Comparison of ENCODE assay signal across 37 cellular contexts in the genomic region with DNA sequence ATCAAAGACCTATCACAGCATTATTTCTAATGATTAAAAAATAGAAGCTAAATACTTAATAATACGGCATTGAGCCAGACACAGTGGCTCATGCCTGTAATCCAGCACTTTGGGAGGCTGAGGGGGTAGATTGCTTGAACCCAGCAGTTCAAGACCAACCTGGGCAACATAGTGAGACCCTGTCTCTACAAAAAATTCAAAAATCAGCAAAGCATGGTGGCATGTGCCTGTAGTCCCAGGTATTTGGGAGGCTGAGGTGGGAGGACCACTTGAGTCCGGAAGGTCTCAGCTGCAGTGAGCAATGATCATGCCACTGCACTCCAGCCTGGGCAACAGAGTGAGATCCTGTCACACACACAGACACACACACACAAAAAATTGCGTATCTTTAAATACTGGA. TPM values are rescaled to one million over a fixed set of nuclear protein-coding genes. Genes with fewer than 3 reads are reported as not detected.
DNase-seq lines count a peak whose midpoint lies in the region; ATAC-seq, FAIRE-seq and TF ChIP-seq lines count a peak whose summit lies in the region.
"Had no signal": no experiment of that assay in that cellular context is flagged by ENCODE, and none has a peak within 500 bp of the region (broad histone marks: within the 10 kb centered on the region; RNA-seq: fewer than 3 reads in every experiment).

No MANE protein-coding gene starts in this region.

- no peak for FAIRE-seq in K562 (lab: Jason Lieb, UNC)
- FAIRE-seq: A204.1, A549, D721Med had no signal

- 98% methylated on average over 3 of the region's 3 CpGs for WGBS in K562 (ENCODE audit: insufficient coverage, low coverage, missing lambda C conversion rate)

- no peak overlapping the region for H3K9ac ChIP-seq in K562 (ENCODE audit: insufficient read depth in 1 of 2, low read depth in 2 of 2, low read length in 2 of 2)
- H3K9ac ChIP-seq: BLaER1; BLaER1 treated with 17β-estradiol and CSF1 and Interleukin-3, amounts not matched to agents 10 nM and 100 nM had no signal

- no peak overlapping the region for H2AFZ ChIP-seq in K562 (ENCODE audit: low read depth, low read length)

- TF ChIP-seq CTCF in right atrium auricular region (IDR thresholded peaks at IDR 0.05), result no peak
- TF ChIP-seq CTCF in HEK293 (tag by site-specific recombination; IDR thresholded peaks at IDR 0.05), result no peak
- no peak for TF ChIP-seq CTCF in WTC11 (IDR thresholded peaks at IDR 0.05)
- TF ChIP-seq CTCF in K562 (IDR thresholded peaks at IDR 0.05 in 2 of 3, conservative IDR thresholded peaks at IDR 0.05 in 1 of 3; ENCODE audit: insufficient read depth in 2 of 3, low read depth in 1 of 3, low read length in 3 of 3), result no peak

- BruUV-seq in K562 (replicated peaks; lab: Mats Ljungman, UMichigan), result no TSS peak

- intact Hi-C loops in left ventricle myocardium superior (cut with micrococcal nuclease), result no loop called here
- intact Hi-C loops in K562 (cut with micrococcal nuclease), result no loop called here

- CTCF ChIA-PET in HEK293 (lab: Yijun Ruan, JAX), result no interaction called here
- CTCF ChIA-PET in WTC11 (lab: Charles Lee), result no interaction called here
- CTCF ChIA-PET in K562 (lab: Yijun Ruan, JAX; ENCODE audit: low intra/inter-chr PET ratio), result no interaction called here

- no peaks in the 10 kb centered on the region for H3K9me3 ChIP-seq in right atrium auricular region
- no peaks in the 10 kb centered on the region for H3K9me3 ChIP-seq in HEK293 (ENCODE audit: control insufficient read depth, insufficient read depth, low read depth, low read length)
- H3K9me3 ChIP-seq in K562 (replicated peaks; ENCODE audit: control insufficient read depth, insufficient read depth, low read depth, low read length), result no peaks in the 10 kb centered on the region
- H3K9me3 ChIP-seq: A549; BE2C; BLaER1; BLaER1 treated with 17β-estradiol and CSF1 and Interleukin-3, amounts not matched to agents 10 nM and 100 nM; Caco-2 had no signal

- H3K4me3 Mint-ChIP-seq in WTC11, result no peak overlapping the region
- H3K4me3 Mint-ChIP-seq: B cell; CD14-positive monocyte; CD4-positive, alpha-beta memory T cell; CD4-positive, alpha-beta T cell; CD4-positive, CD25-positive, alpha-beta regulatory T cell; CD8-positive, alpha-beta memory T cell; CD8-positive, alpha-beta T cell had no signal

- H4K20me1 ChIP-seq in K562 (replicated peaks; ENCODE audit: control insufficient read depth, insufficient read depth, low read length), result no peaks in the 10 kb centered on the region

- in situ Hi-C loops in K562 (cut with MboI), result no loop called here

- H3K4me3 ChIP-seq in right atrium auricular region (no peak overlapping the region), HEK293 (ENCODE audit: low read depth, low read length) (no peak overlapping the region), K562 (no peak overlapping the region)
- H3K4me3 ChIP-seq: A549; BLaER1; BLaER1 treated with 17β-estradiol and CSF1 and Interleukin-3, amounts not matched to agents 10 nM and 100 nM had no signal

- no peaks in the 10 kb centered on the region for H3K27me3 Mint-ChIP-seq in WTC11 (ENCODE audit: low read depth)
- H3K27me3 Mint-ChIP-seq: B cell; CD4-positive, alpha-beta memory T cell; CD4-positive, alpha-beta T cell; CD4-positive, CD25-positive, alpha-beta regulatory T cell; CD8-positive, alpha-beta memory T cell had no signal

- no peak overlapping the region for H3K27ac ChIP-seq in right atrium auricular region
- H3K27ac ChIP-seq in HEK293 (ENCODE audit: extremely low read depth, low read depth, low read length), result no peak overlapping the region
- H3K27ac ChIP-seq in K562 (ENCODE audit: extremely low read depth, low read depth, low read length), result no peak overlapping the region
- H3K27ac ChIP-seq: 22Rv1; A549; BLaER1; BLaER1 treated with 17β-estradiol and CSF1 and Interleukin-3, amounts not matched to agents 10 nM and 100 nM; C4-2B had no signal

- peaks cover 2% of the 10 kb centered on the region; the same call in 1 of the 3 replicates for H3K79me2 ChIP-seq in K562 (ENCODE audit: control insufficient read depth, insufficient read depth, low read length)

- no peak for TF ChIP-seq POLR2A in K562 (conservative IDR thresholded peaks at IDR 0.05)

- no peak overlapping the region for H3K27ac Mint-ChIP-seq in WTC11
- H3K27ac Mint-ChIP-seq: B cell; CD4-positive, alpha-beta T cell; CD4-positive, CD25-positive, alpha-beta regulatory T cell; CD8-positive, alpha-beta memory T cell; CD8-positive, alpha-beta T cell had no signal

- peaks cover 45% of the 10 kb centered on the region for H3K36me3 ChIP-seq in right atrium auricular region
- H3K36me3 ChIP-seq in HEK293 (ENCODE audit: control insufficient read depth in 2 of 2, insufficient read depth in 1 of 2, low read length in 2 of 2), result peaks cover 35 to 63% of the 10 kb centered on the region in 2 experiments; a peak in 2 of 3 replicates
- H3K36me3 ChIP-seq in K562 (ENCODE audit: control insufficient read depth, insufficient read depth, low read length), result peaks cover 59% of the 10 kb centered on the region; the same call in 2 of the 3 replicates

- H3K36me3 Mint-ChIP-seq in WTC11, result peaks cover 38% of the 10 kb centered on the region

- H3K4me2 ChIP-seq in K562 (ENCODE audit: insufficient read depth, low read length), result no peak overlapping the region
- H3K4me2 ChIP-seq: A549; BLaER1; BLaER1 treated with 17β-estradiol and CSF1 and Interleukin-3, amounts not matched to agents 10 nM and 100 nM had no signal

- no peaks in the 10 kb centered on the region for H3K9me3 Mint-ChIP-seq in WTC11
- H3K9me3 Mint-ChIP-seq: CD14-positive monocyte; CD4-positive, alpha-beta memory T cell; CD4-positive, alpha-beta T cell; CD4-positive, CD25-positive, alpha-beta regulatory T cell; CD8-positive, alpha-beta memory T cell; CD8-positive, alpha-beta T cell had no signal

- H3K4me1 Mint-ChIP-seq in WTC11, result no peaks in the 10 kb centered on the region
- H3K4me1 Mint-ChIP-seq: B cell, CD14-positive monocyte had no signal

- POLR2A ChIA-PET in HEK293 (lab: Yijun Ruan, JAX) (no interaction called here), WTC11 (lab: Charles Lee) (no interaction called here), K562 (lab: Yijun Ruan, JAX) (no interaction called here)

- H3K4me1 ChIP-seq in right atrium auricular region (peaks cover 0 to 12% of the 10 kb centered on the region in 2 donors), HEK293 (ENCODE audit: control insufficient read depth, insufficient read depth, low read length) (no peaks in the 10 kb centered on the region), K562 (replicated peaks in 1 of 2; ENCODE audit: control insufficient read depth in 2 of 2, insufficient read depth in 2 of 2, low read length in 2 of 2) (no peaks in the 10 kb centered on the region)
- H3K4me1 ChIP-seq: A549, BE2C, BLaER1, Caco-2 had no signal

- no peaks in the 10 kb centered on the region for H3K27me3 ChIP-seq in right atrium auricular region
- H3K27me3 ChIP-seq in K562 (ENCODE audit: control insufficient read depth in 2 of 2, insufficient read depth in 2 of 2, low read length in 2 of 2), result no peaks in the 10 kb centered on the region
- H3K27me3 ChIP-seq: BE2C; BLaER1; BLaER1 treated with 17β-estradiol and CSF1 and Interleukin-3, amounts not matched to agents 10 nM and 100 nM had no signal

- no peak for ATAC-seq in left ventricle myocardium superior
- no peak for ATAC-seq in WTC11
- no peak for ATAC-seq in K562
- ATAC-seq in GM21786 (IDR thresholded peaks at IDR 0.05; ENCODE audit: unreplicated experiment), result no peak
- ATAC-seq in HG03159 (IDR thresholded peaks at IDR 0.05; ENCODE audit: unreplicated experiment), result no peak
- ATAC-seq: A549; CD8-positive, alpha-beta T cell had no signal

- TF ChIP-seq RAD21 in K562 (CRISPR knock-in tag; conservative IDR thresholded peaks at IDR 0.05 in 1 of 2, IDR thresholded peaks at IDR 0.05 in 1 of 2), result no peak

- DNase-seq in right atrium auricular region (ENCODE audit: low spot score) (peak; percentile 34), left ventricle myocardium superior (no peak), WTC11 (ENCODE audit: low spot score) (no peak), K562 (ENCODE audit: extremely low read depth in 1 of 4, low spot score in 3 of 4) (no peak)
- DNase-seq in activated naive CD4-positive, alpha-beta T cell treated with Interleukin-2 at 50 U/mL for 16 hours, result no peak
- DNase-seq: 8988T; ACHN; AML-193; BE2C; C1 segment of cervical spinal cord; Caco-2; Calu3; CD4-positive, alpha-beta memory T cell; CD4-positive, alpha-beta T cell; CD4-positive, CD25-positive, alpha-beta regulatory T cell; CD8-positive, alpha-beta memory T cell; CD8-positive, alpha-beta T cell; COR-L47; DMS 273 treated with DMSO at 0.1 percent for 48 hours; DMS153; DMS53; DMS79; DMS79 treated with DMSO at 0.1 percent for 48 hours; DND-41; EL had no signal

- H3K9me1 ChIP-seq in K562 (ENCODE audit: control insufficient read depth, insufficient read depth, low read length), result no peaks in the 10 kb centered on the region

- no peak for TF ChIP-seq EP300 in K562 (IDR thresholded peaks at IDR 0.05; ENCODE audit: low read length)

RNA-seq across cellular contexts. Expression of gene TAF13, which starts 10.7 kb away (rescaled TPM):
- total RNA-seq in right atrium auricular region, result 10 to 100 TPM; 32.2 to 35.9 TPM
- total RNA-seq in left ventricle myocardium superior, result 62.4 TPM
- 35.2 to 43.0 TPM (median 37.3 TPM) in 3 replicates for total RNA-seq in WTC11 (2021)
- total RNA-seq in K562 (2011; cell fraction: chromatin; rRNA removed; ENCODE audit: low replicate concordance), result 6.3 and 21.5 TPM in 2 replicates
- 4.9 and 5.5 TPM in 2 replicates for total RNA-seq in K562 (2011; cell fraction: nucleolus; rRNA removed)
- total RNA-seq in K562 (2011; cell fraction: nucleoplasm; rRNA removed), result 18.3 and 30.8 TPM in 2 replicates
- 22.9 and 26.6 TPM in 2 replicates for total RNA-seq in K562 (2014; rRNA removed)
- total RNA-seq in K562 (2014; rRNA removed; fragmentation: Illumina TruSeq; extraction: Trizol), result 77.2 and 85.1 TPM in 2 replicates
- 49.2 and 52.1 TPM in 2 replicates for total RNA-seq in K562 (2015; rRNA removed; fragmentation: Illumina TruSeq; extraction: Trizol)
- total RNA-seq in K562 (2021), result 35.3 and 39.4 TPM in 2 replicates
- 35.9 and 61.5 TPM in 2 replicates for polyA plus RNA-seq in K562 (2011; rRNA removed)
- polyA plus RNA-seq in K562 (2011; cell fraction: cytosol; rRNA removed), result 2.8 and 14.0 TPM in 2 replicates
- 1.6 and 2.9 TPM in 2 replicates for polyA plus RNA-seq in K562 (2011; cell fraction: nucleus; rRNA removed)
- polyA plus RNA-seq in K562 (2012), result 25.8 and 65.1 TPM in 2 replicates
- 46.7 and 57.6 TPM in 2 replicates for polyA plus RNA-seq in K562 (2014; fragmentation: Illumina TruSeq; extraction: Trizol)
- polyA plus RNA-seq in K562 (2014; fragmentation: Nextera tagmentation; extraction: Ambion mirVana), result 10 to 100 TPM; 14.9 to 21.0 TPM
- 38.7 and 39.6 TPM in 2 replicates for polyA plus RNA-seq in K562 (2014; rRNA removed)
- 53.5 and 57.2 TPM in 2 replicates for polyA minus RNA-seq in K562 (2011; rRNA and poly(A)+ RNA removed)
- polyA minus RNA-seq in K562 (2011; cell fraction: cytosol; rRNA and poly(A)+ RNA removed), result 22.9 and 30.5 TPM in 2 replicates
- 2.6 and 5.9 TPM in 2 replicates for polyA minus RNA-seq in K562 (2011; cell fraction: nucleus; rRNA and poly(A)+ RNA removed)

RNA-seq across cellular contexts. Expression of gene WDR47, which starts 23.2 kb away (rescaled TPM):
- total RNA-seq in right atrium auricular region (10 to 100 TPM; 14.0 to 22.4 TPM), left ventricle myocardium superior (16.6 TPM), WTC11 (2021) (6.9 to 8.0 TPM (median 7.0 TPM) in 3 replicates), K562 (2014; rRNA removed) (3.5 and 3.8 TPM in 2 replicates), K562 (2014; rRNA removed; fragmentation: Illumina TruSeq; extraction: Trizol) (6.1 and 6.8 TPM in 2 replicates), K562 (2015; rRNA removed; fragmentation: Illumina TruSeq; extraction: Trizol) (6.6 and 6.7 TPM in 2 replicates), K562 (2021) (6.1 and 9.6 TPM in 2 replicates)
- total RNA-seq in K562 (2011; cell fraction: chromatin; rRNA removed; ENCODE audit: low replicate concordance), result 11.7 and 26.2 TPM in 2 replicates
- 6.7 and 9.2 TPM in 2 replicates for total RNA-seq in K562 (2011; cell fraction: nucleolus; rRNA removed)
- 8.9 and 9.0 TPM in 2 replicates for total RNA-seq in K562 (2011; cell fraction: nucleoplasm; rRNA removed)
- polyA plus RNA-seq in K562 (2011; rRNA removed) (8.8 and 10.1 TPM in 2 replicates), K562 (2014; fragmentation: Illumina TruSeq; extraction: Trizol) (4.5 and 4.9 TPM in 2 replicates), K562 (2014; fragmentation: Nextera tagmentation; extraction: Ambion mirVana) (1 to 10 TPM; 1.3 to 2.0 TPM), K562 (2014; rRNA removed) (3.9 and 4.0 TPM in 2 replicates)
- 1.6 and 3.7 TPM in 2 replicates for polyA plus RNA-seq in K562 (2011; cell fraction: cytosol; rRNA removed)
- polyA plus RNA-seq in K562 (2011; cell fraction: nucleus; rRNA removed), result 6.2 and 8.8 TPM in 2 replicates
- polyA plus RNA-seq in K562 (2012), result 3.9 and 4.1 TPM in 2 replicates
- 16.2 and 16.3 TPM in 2 replicates for polyA minus RNA-seq in K562 (2011; rRNA and poly(A)+ RNA removed)
- 5.5 and 12.3 TPM in 2 replicates for polyA minus RNA-seq in K562 (2011; cell fraction: cytosol; rRNA and poly(A)+ RNA removed)
- 7.4 and 9.4 TPM in 2 replicates for polyA minus RNA-seq in K562 (2011; cell fraction: nucleus; rRNA and poly(A)+ RNA removed)

RNA-seq across cellular contexts. Expression of gene TMEM167B, which starts 25.4 kb away (rescaled TPM):
- total RNA-seq in right atrium auricular region (10 to 100 TPM; 18.9 to 23.9 TPM), left ventricle myocardium superior (31.5 TPM), WTC11 (2021) (15.6 to 18.7 TPM (median 16.0 TPM) in 3 replicates), K562 (2014; rRNA removed) (17.2 and 25.8 TPM in 2 replicates), K562 (2014; rRNA removed; fragmentation: Illumina TruSeq; extraction: Trizol) (32.2 and 38.2 TPM in 2 replicates), K562 (2015; rRNA removed; fragmentation: Illumina TruSeq; extraction: Trizol) (29.0 and 33.4 TPM in 2 replicates), K562 (2021) (34.1 and 35.6 TPM in 2 replicates)
- total RNA-seq in K562 (2011; cell fraction: chromatin; rRNA removed; ENCODE audit: low replicate concordance), result 18.1 and 23.4 TPM in 2 replicates
- total RNA-seq in K562 (2011; cell fraction: nucleolus; rRNA removed), result 17.2 and 20.7 TPM in 2 replicates
- total RNA-seq in K562 (2011; cell fraction: nucleoplasm; rRNA removed), result 28.7 and 30.7 TPM in 2 replicates
- polyA plus RNA-seq in K562 (2011; rRNA removed) (26.0 and 26.7 TPM in 2 replicates), K562 (2014; fragmentation: Illumina TruSeq; extraction: Trizol) (35.2 and 36.4 TPM in 2 replicates), K562 (2014; fragmentation: Nextera tagmentation; extraction: Ambion mirVana) (10 to 100 TPM; 25.0 to 36.3 TPM), K562 (2014; rRNA removed) (17.2 and 26.5 TPM in 2 replicates)
- 10.8 and 15.9 TPM in 2 replicates for polyA plus RNA-seq in K562 (2011; cell fraction: cytosol; rRNA removed)
- 10.9 and 18.1 TPM in 2 replicates for polyA plus RNA-seq in K562 (2011; cell fraction: nucleus; rRNA removed)
- polyA plus RNA-seq in K562 (2012), result 29.7 and 33.2 TPM in 2 replicates
- 17.3 and 27.7 TPM in 2 replicates for polyA minus RNA-seq in K562 (2011; rRNA and poly(A)+ RNA removed)
- polyA minus RNA-seq in K562 (2011; cell fraction: cytosol; rRNA and poly(A)+ RNA removed), result 15.3 and 18.0 TPM in 2 replicates
- polyA minus RNA-seq in K562 (2011; cell fraction: nucleus; rRNA and poly(A)+ RNA removed), result 4.7 and 9.4 TPM in 2 replicates

RNA-seq across cellular contexts. Expression of gene ELAPOR1, which starts 48.8 kb away (rescaled TPM):
- under 1 TPM; 0.11 to 0.12 TPM for total RNA-seq in right atrium auricular region
- 0.30 TPM for total RNA-seq in left ventricle myocardium superior
- 1.1 to 1.5 TPM (median 1.3 TPM) in 3 replicates for total RNA-seq in WTC11 (2021)
- total RNA-seq in K562 (2011; cell fraction: chromatin; rRNA removed; ENCODE audit: low replicate concordance), result 0.21 and 0.62 TPM in 2 replicates
- 0.13 and 0.17 TPM in 2 replicates for total RNA-seq in K562 (2011; cell fraction: nucleolus; rRNA removed)
- 0.22 TPM in 1 of 2 replicates, not detected in the other for total RNA-seq in K562 (2011; cell fraction: nucleoplasm; rRNA removed)
- total RNA-seq in K562 (2014; rRNA removed), result 0.09 TPM in 1 of 2 replicates, not detected in the other
- total RNA-seq in K562 (2014; rRNA removed; fragmentation: Illumina TruSeq; extraction: Trizol), result 0.03 and 0.25 TPM in 2 replicates
- total RNA-seq in K562 (2015; rRNA removed; fragmentation: Illumina TruSeq; extraction: Trizol), result 0.04 and 0.07 TPM in 2 replicates
- total RNA-seq in K562 (2021), result 0.20 and 0.38 TPM in 2 replicates
- polyA plus RNA-seq in K562 (2011; rRNA removed), result 0.11 and 0.14 TPM in 2 replicates
- polyA plus RNA-seq in K562 (2011; cell fraction: cytosol; rRNA removed), result 0.09 and 0.16 TPM in 2 replicates
- 0.24 TPM in 2 replicates for polyA plus RNA-seq in K562 (2011; cell fraction: nucleus; rRNA removed)
- polyA plus RNA-seq in K562 (2012), result 0.17 and 0.32 TPM in 2 replicates
- polyA plus RNA-seq in K562 (2014; fragmentation: Illumina TruSeq; extraction: Trizol), result 0.18 and 0.46 TPM in 2 replicates
- polyA plus RNA-seq in K562 (2014; fragmentation: Nextera tagmentation; extraction: Ambion mirVana), result under 1 TPM; 0.17 to 0.21 TPM
- 0.15 and 1.2 TPM in 2 replicates for polyA plus RNA-seq in K562 (2014; rRNA removed)
- 0.09 and 0.11 TPM in 2 replicates for polyA minus RNA-seq in K562 (2011; rRNA and poly(A)+ RNA removed)
- polyA minus RNA-seq in K562 (2011; cell fraction: cytosol; rRNA and poly(A)+ RNA removed), result not detected in 2 replicates
- polyA minus RNA-seq in K562 (2011; cell fraction: nucleus; rRNA and poly(A)+ RNA removed), result 0.11 and 0.13 TPM in 2 replicates
- polyA plus RNA-seq: CD14-positive monocyte had no signal
